15 cellular contexts compared by ENCODE assay signal in the genomic region with DNA sequence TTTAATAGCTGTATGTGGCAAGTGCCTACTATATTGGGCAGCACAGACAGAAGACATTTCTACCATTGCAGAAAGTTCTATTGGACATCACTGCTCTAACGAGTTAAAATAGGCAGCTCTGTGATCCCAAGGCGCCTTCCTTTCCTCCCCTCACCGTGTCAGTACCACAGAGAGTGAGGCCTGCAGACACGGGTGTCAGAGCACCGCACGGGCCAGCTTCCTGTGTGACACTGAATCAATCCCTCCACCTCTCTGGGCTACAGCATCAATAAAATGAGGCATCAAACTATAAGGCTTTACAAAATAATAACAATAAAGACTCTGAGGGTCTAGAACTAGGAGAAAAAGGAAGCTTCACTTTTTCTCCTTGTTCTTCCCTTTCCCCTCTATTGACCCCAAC.
"Had no signal": no experiment of that assay in that cellular context is flagged by ENCODE, and none has a peak within 500 bp of the region (broad histone marks: within the 10 kb centered on the region; RNA-seq: fewer than 3 reads in every experiment).

No MANE protein-coding gene starts in this region.

- H3K4me3 Mint-ChIP-seq: dendritic cell treated with granulocyte-macrophage colony-stimulating factor and Interleukin-4, amounts not matched to agents 40 ng/mL and 50 ng/mL, for 4 days; effector memory CD8-positive, alpha-beta T cell; T-cell had no signal

- DNase-seq: activated T-cell treated with anti-CD3 and anti-CD28 coated beads, Interleukin-2, amount 50 U/mL, for 48 hours; central memory CD4-positive, alpha-beta T cell; effector memory CD8-positive, alpha-beta T cell; left cardiac atrium; lower lobe of right lung; midbrain; posterior cingulate gyrus; retina; stimulated activated CD4-positive, alpha-beta T cell treated with anti-CD3 and anti-CD28 coated beads, Interleukin-4, amount 100 ng/mL, for 24 hours; stimulated activated naive CD4-positive, alpha-beta T cell treated with Interleukin-2 at 50 U/mL for 16 hours; T-cell; T-helper 9 cell had no signal

- H3K4me1 Mint-ChIP-seq: T-cell had no signal

- H3K36me3 Mint-ChIP-seq: activated naive CD4-positive, alpha-beta T cell treated with anti-CD3 and anti-CD28 coated beads, Interleukin-2, amount 50 U/mL, for 72 hours; brain; T-cell had no signal

- H3K9me3 Mint-ChIP-seq: activated naive CD4-positive, alpha-beta T cell treated with anti-CD3 and anti-CD28 coated beads, Interleukin-2, amount 50 U/mL, for 72 hours; dendritic cell treated with granulocyte-macrophage colony-stimulating factor and Interleukin-4, amounts not matched to agents 40 ng/mL and 50 ng/mL, for 4 days; effector memory CD8-positive, alpha-beta T cell; T-cell had no signal

- H3K27ac Mint-ChIP-seq: activated naive CD4-positive, alpha-beta T cell treated with anti-CD3 and anti-CD28 coated beads, Interleukin-2, amount 50 U/mL, for 72 hours; dendritic cell treated with granulocyte-macrophage colony-stimulating factor and Interleukin-4, amounts not matched to agents 40 ng/mL and 50 ng/mL, for 4 days; effector memory CD8-positive, alpha-beta T cell; T-cell had no signal
